In genomic region chr1:88727205-88727604, GRCh38 we compare ENCODE assay signal across 34 cellular contexts.
"Had no signal": no experiment of that assay in that cellular context is flagged by ENCODE, and none has a peak within 500 bp of the region (broad histone marks: within the 10 kb centered on the region; RNA-seq: fewer than 3 reads in every experiment).

No MANE protein-coding gene starts in this region.

- H3K4me1 ChIP-seq: breast epithelium had no signal

- ATAC-seq: activated CD8-positive, alpha-beta T cell treated with anti-CD3 and anti-CD28 coated beads for 36 hours; activated naive CD4-positive, alpha-beta T cell treated with anti-CD3 and anti-CD28 coated beads, Interleukin-2, amount 50 U/mL, for 72 hours; activated T-cell treated with anti-CD3 and anti-CD28 coated beads, Interleukin-2, amount 50 U/mL, for 72 hours; activated T-helper 17 cell treated with anti-CD3 and anti-CD28 coated beads, Interleukin-2, amount 50 U/mL, for 72 hours; body of pancreas; PC-3; Right ventricle myocardium inferior had no signal

- H3K4me3 ChIP-seq: adrenal gland, body of pancreas, breast epithelium had no signal

- H3K9me3 ChIP-seq: adrenal gland, body of pancreas, breast epithelium had no signal

- DNase-seq: activated CD4-positive, alpha-beta T cell treated with anti-CD3 and anti-CD28 coated beads for 1 hour; activated CD4-positive, alpha-beta T cell treated with anti-CD3 and anti-CD28 coated beads, Interleukin-2, amount 10 ng/mL, durations not matched to agents 24 days and 14 days; activated CD4-positive, alpha-beta T cell treated with anti-CD3 and anti-CD28 coated beads, Interleukin-2, amount 50 U/mL, for 4 hours; activated CD4-positive, CD25-positive, alpha-beta regulatory T cell; activated CD8-positive, alpha-beta T cell treated with anti-CD3 and anti-CD28 coated beads for 36 hours; activated effector memory CD4-positive, alpha-beta T cell treated with anti-CD3 and anti-CD28 coated beads, Interleukin-2, amount 50 U/mL, for 16 hours; activated naive CD4-positive, alpha-beta T cell; activated T-cell treated with anti-CD3 and anti-CD28 coated beads, Interleukin-2, amount 50 U/mL, for 1 hour; activated T-cell treated with anti-CD3 and anti-CD28 coated beads, Interleukin-2, amount 50 U/mL, for 72 hours; adrenal gland; body of pancreas; cerebellar nuclear complex; NCI-H1092 treated with DMSO at 0.1 percent for 48 hours; NCI-H1417; NCI-H146; NCI-H187; NCI-H2029 treated with DMSO at 0.1 percent for 48 hours; NCI-H2107; NCI-H510A; NCI-H526; NCI-H748 treated with DMSO at 0.1 percent for 48 hours; NK-92 treated with Interleukin-12 subunit alpha and Interleukin-12 subunit beta, amount 100 ng/mL, for 24 hours; PC-3; SW 1271; T-helper 1 cell; T-helper 2 cell; T-helper 9 cell had no signal

- FAIRE-seq: RCC 7860 had no signal

- H3K36me3 ChIP-seq: adrenal gland, breast epithelium had no signal

- H3K27ac ChIP-seq: adrenal gland, body of pancreas, breast epithelium, RWPE1, VCaP had no signal

- H3K27me3 ChIP-seq: adrenal gland, body of pancreas, breast epithelium had no signal

- H3K9me3 Mint-ChIP-seq: activated CD4-positive, alpha-beta T cell treated with anti-CD3 and anti-CD28 coated beads, Interleukin-2, amount 10 ng/mL, durations not matched to agents 24 days and 14 days; activated CD8-positive, alpha-beta T cell treated with anti-CD3 and anti-CD28 coated beads for 36 hours; activated naive CD4-positive, alpha-beta T cell treated with anti-CD3 and anti-CD28 coated beads, Interleukin-2, amount 50 U/mL, for 72 hours; activated T-cell treated with anti-CD3 and anti-CD28 coated beads, Interleukin-2, amount 50 U/mL, for 72 hours; activated T-helper 17 cell treated with anti-CD3 and anti-CD28 coated beads, Interleukin-2, amount 50 U/mL, for 72 hours had no signal

- H3K27ac Mint-ChIP-seq: activated CD8-positive, alpha-beta T cell treated with anti-CD3 and anti-CD28 coated beads for 36 hours; activated naive CD4-positive, alpha-beta T cell treated with anti-CD3 and anti-CD28 coated beads, Interleukin-2, amount 50 U/mL, for 72 hours; activated T-helper 17 cell treated with anti-CD3 and anti-CD28 coated beads, Interleukin-2, amount 50 U/mL, for 72 hours had no signal

- H3K4me3 Mint-ChIP-seq: activated CD4-positive, alpha-beta T cell treated with anti-CD3 and anti-CD28 coated beads, Interleukin-2, amount 10 ng/mL, durations not matched to agents 24 days and 14 days; activated CD8-positive, alpha-beta T cell treated with anti-CD3 and anti-CD28 coated beads for 36 hours; activated T-cell treated with anti-CD3 and anti-CD28 coated beads, Interleukin-2, amount 50 U/mL, for 72 hours; activated T-helper 17 cell treated with anti-CD3 and anti-CD28 coated beads, Interleukin-2, amount 50 U/mL, for 72 hours had no signal

- H3K27me3 Mint-ChIP-seq: activated CD4-positive, alpha-beta T cell treated with anti-CD3 and anti-CD28 coated beads, Interleukin-2, amount 10 ng/mL, durations not matched to agents 24 days and 14 days; activated CD8-positive, alpha-beta T cell treated with anti-CD3 and anti-CD28 coated beads for 36 hours; activated T-helper 17 cell treated with anti-CD3 and anti-CD28 coated beads, Interleukin-2, amount 50 U/mL, for 72 hours had no signal
